In genomic region chr16:20906225-20906870, GRCh38 we compare ENCODE assay signal across 9 cellular contexts. TPM values are rescaled to one million over a fixed set of nuclear protein-coding genes. Genes with fewer than 3 reads are reported as not detected.
DNase-seq lines count a peak whose midpoint lies in the region; ATAC-seq and TF ChIP-seq lines count a peak whose summit lies in the region.
"Had no signal": no experiment of that assay in that cellular context is flagged by ENCODE, and none has a peak within 500 bp of the region (broad histone marks: within the 10 kb centered on the region; RNA-seq: fewer than 3 reads in every experiment).

No MANE protein-coding gene starts in this region.

- no peak overlapping the region for H3K4me3 Mint-ChIP-seq in stimulated activated memory B cell treated with anti-CD40 and anti-IgM and Interleukin-4, amounts not matched to agents 10 μg/mL and 1 μg/mL and 100 μg/mL, for 72 hours

- DNase-seq in EH (ENCODE audit: low read depth) = peak; percentile 95
- DNase-seq in glomerular visceral epithelial cell (ENCODE audit: extremely low spot score) = peak; percentile 64
- peak; percentile 90 for DNase-seq in renal cortical epithelial cell (ENCODE audit: low read depth)
- DNase-seq in Kasumi-1 (lab: John Stamatoyannopoulos, UW) = no peak
- no peak for DNase-seq in epidermal melanocyte (ENCODE audit: insufficient read length, low spot score)
- DNase-seq in NCI-H2081 (lab: John Stamatoyannopoulos, UW) = no peak
- DNase-seq: stimulated activated CD4-positive, alpha-beta T cell treated with anti-CD3 and anti-CD28 coated beads, Interleukin-2, amount 100 ng/mL, for 48 hours had no signal

- H3K36me3 Mint-ChIP-seq in stimulated activated memory B cell treated with anti-CD40 and anti-IgM and Interleukin-4, amounts not matched to agents 10 μg/mL and 1 μg/mL and 100 μg/mL, for 72 hours = no peaks in the 10 kb centered on the region

- H3K4me1 Mint-ChIP-seq in stimulated activated memory B cell treated with anti-CD40 and anti-IgM and Interleukin-4, amounts not matched to agents 10 μg/mL and 1 μg/mL and 100 μg/mL, for 72 hours = peaks cover 50% of the 10 kb centered on the region

- H3K27ac Mint-ChIP-seq in stimulated activated memory B cell treated with anti-CD40 and anti-IgM and Interleukin-4, amounts not matched to agents 10 μg/mL and 1 μg/mL and 100 μg/mL, for 72 hours = no peak overlapping the region

- no peak for ATAC-seq in stimulated activated memory B cell treated with anti-CD40 and anti-IgM and Interleukin-4, amounts not matched to agents 10 μg/mL and 1 μg/mL and 100 μg/mL, for 72 hours

- peak overlapping the region; percentile 7; the same call in 1 of the 2 replicates for H3K4me3 ChIP-seq in WI38 (ENCODE audit: low read depth, low read length)

- H3K27me3 Mint-ChIP-seq in stimulated activated memory B cell treated with anti-CD40 and anti-IgM and Interleukin-4, amounts not matched to agents 10 μg/mL and 1 μg/mL and 100 μg/mL, for 72 hours = no peaks in the 10 kb centered on the region

- H3K9me3 Mint-ChIP-seq in stimulated activated memory B cell treated with anti-CD40 and anti-IgM and Interleukin-4, amounts not matched to agents 10 μg/mL and 1 μg/mL and 100 μg/mL, for 72 hours = no peaks in the 10 kb centered on the region

- TF ChIP-seq CTCF in WI38 (IDR thresholded peaks at IDR 0.05; ENCODE audit: low read depth, low read length) = no peak

RNA-seq across cellular contexts. Expression of gene LYRM1, which starts 5.8 kb away (rescaled TPM):
- total RNA-seq in renal cortical epithelial cell = 70.7 and 89.3 TPM in 2 replicates

RNA-seq across cellular contexts. Expression of gene DCUN1D3, which starts 6.2 kb away (rescaled TPM):
- total RNA-seq in renal cortical epithelial cell = 31.2 and 39.2 TPM in 2 replicates

Comparison
In these comparisons a context has a peak if more than half of its experiments do, and no peak if none do; other contexts are left out.
1. DNase-seq: peak in EH (single experiment), glomerular visceral epithelial cell (single experiment) and renal cortical epithelial cell (single experiment); none in Kasumi-1 (0 of 2), epidermal melanocyte (single experiment) and NCI-H2081 (0 of 2).